In genomic region chr2:218263817-218264611, GRCh38 we compare ENCODE assay signal across 13 cellular contexts. TPM values are rescaled to one million over a fixed set of nuclear protein-coding genes. Genes with fewer than 3 reads are reported as not detected.
DNase-seq lines count a peak whose midpoint lies in the region; ATAC-seq and TF ChIP-seq lines count a peak whose summit lies in the region.
"Had no signal": no experiment of that assay in that cellular context is flagged by ENCODE, and none has a peak within 500 bp of the region (broad histone marks: within the 10 kb centered on the region; RNA-seq: fewer than 3 reads in every experiment).

No MANE protein-coding gene starts in this region.

- H3K79me2 ChIP-seq in hepatocyte, result peaks cover 25% of the 10 kb centered on the region

- peaks cover 13% of the 10 kb centered on the region for H3K36me3 Mint-ChIP-seq in activated naive CD4-positive, alpha-beta T cell treated with anti-CD3 and anti-CD28 coated beads for 36 hours (ENCODE audit: low read depth)
- peaks cover 19% of the 10 kb centered on the region for H3K36me3 Mint-ChIP-seq in WTC11

- no peaks in the 10 kb centered on the region for H3K9me2 ChIP-seq in hepatocyte (replicated peaks; ENCODE audit: insufficient read depth)

- no peaks in the 10 kb centered on the region for H3K9me3 ChIP-seq in hepatocyte (ENCODE audit: low read depth)
- H3K9me3 ChIP-seq in subcutaneous abdominal adipose tissue (ENCODE audit: control insufficient read depth in 5 of 5, low read length in 5 of 5), result no peaks in the 10 kb centered on the region

- peak overlapping the region; percentile 68 for H3K4me2 ChIP-seq in hepatocyte

- CTCF ChIA-PET in activated naive CD4-positive, alpha-beta T cell treated with anti-CD3 and anti-CD28 coated beads for 36 hours (lab: Charles Lee), result interaction anchor here (0.7 kb wide), 1 partner anchor 8 kb away, joined by 3 read pairs; no protein-coding TSS in a partner anchor
- CTCF ChIA-PET in WTC11 (lab: Charles Lee), result interaction anchor here (0.5 to 1.4 kb wide), 5 partner anchors 9 to 96 kb away, joined by 3 to 4 read pairs (median 3); no protein-coding TSS in a partner anchor

- H3K27me3 ChIP-seq in hepatocyte (no peaks in the 10 kb centered on the region), subcutaneous abdominal adipose tissue (ENCODE audit: control insufficient read depth in 5 of 5, insufficient read depth in 4 of 5, low read length in 5 of 5) (no peaks in the 10 kb centered on the region)

- H4K20me1 ChIP-seq in hepatocyte (ENCODE audit: insufficient read depth, poor library complexity, severe bottlenecking), result peaks cover 2% of the 10 kb centered on the region

- no peak for DNase-seq in activated naive CD4-positive, alpha-beta T cell treated with anti-CD3 and anti-CD28 coated beads for 36 hours
- no peak for DNase-seq in activated naive CD4-positive, alpha-beta T cell treated with Interleukin-2 at 50 U/mL for 16 hours
- DNase-seq in WTC11 (ENCODE audit: low spot score) (no peak), hepatocyte (ENCODE audit: low spot score) (peak; percentile 42), NCI-H146 (lab: John Stamatoyannopoulos, UW) (no peak)
- DNase-seq: activated B cell treated with CpG ODN at 0.5 μM for 24 hours, anterior cingulate cortex, foreskin melanocyte, left ventricle myocardium superior, NCI-H2029 treated with DMSO at 0.1 percent for 48 hours had no signal

- peak overlapping the region; percentile 13 for H3K27ac Mint-ChIP-seq in activated naive CD4-positive, alpha-beta T cell treated with anti-CD3 and anti-CD28 coated beads for 36 hours
- H3K27ac Mint-ChIP-seq in WTC11, result peak overlapping the region; percentile 60; the same call in 1 of the 2 replicates
- H3K27ac Mint-ChIP-seq: activated B cell treated with CpG ODN at 0.5 μM for 24 hours had no signal

- ATAC-seq in WTC11, result peak; percentile 15
- ATAC-seq in HG03097 (IDR thresholded peaks at IDR 0.05; ENCODE audit: low FRiP score, unreplicated experiment), result no peak
- no peak for ATAC-seq in GM18868 (IDR thresholded peaks at IDR 0.05; ENCODE audit: unreplicated experiment)
- ATAC-seq: left ventricle myocardium superior had no signal

- 69% methylated on average over 17 of the region's 17 CpGs for WGBS in hepatocyte (ENCODE audit: low lambda C conversion rate, missing lambda C conversion rate)

- H3K4me3 ChIP-seq in hepatocyte, result no peak overlapping the region
- no peak overlapping the region for H3K4me3 ChIP-seq in subcutaneous abdominal adipose tissue (ENCODE audit: low read depth in 1 of 5, low read length in 5 of 5)

- no peak for TF ChIP-seq CTCF in WTC11 (IDR thresholded peaks at IDR 0.05)
- TF ChIP-seq CTCF in hepatocyte (IDR thresholded peaks at IDR 0.05; ENCODE audit: poor library complexity), result no peak

- H3K36me3 ChIP-seq in hepatocyte (replicated peaks; ENCODE audit: insufficient read depth, low read depth) (no peaks in the 10 kb centered on the region), subcutaneous abdominal adipose tissue (ENCODE audit: control insufficient read depth in 5 of 5, insufficient read depth in 5 of 5, low read length in 5 of 5) (peaks cover 0 to 51% (median 43%) of the 10 kb centered on the region in 5 donors)

- peaks cover 16% of the 10 kb centered on the region for H3K4me1 Mint-ChIP-seq in activated naive CD4-positive, alpha-beta T cell treated with anti-CD3 and anti-CD28 coated beads for 36 hours (ENCODE audit: low read depth)
- peaks cover 22% of the 10 kb centered on the region for H3K4me1 Mint-ChIP-seq in WTC11

- H3K27ac ChIP-seq in hepatocyte (peak overlapping the region; percentile 92), subcutaneous abdominal adipose tissue (ENCODE audit: low read depth, low read length) (peak overlapping the region; percentile 30)

- H3K27me3 Mint-ChIP-seq in activated naive CD4-positive, alpha-beta T cell treated with anti-CD3 and anti-CD28 coated beads for 36 hours (ENCODE audit: low read depth), result no peaks in the 10 kb centered on the region
- H3K27me3 Mint-ChIP-seq in WTC11 (ENCODE audit: low read depth), result no peaks in the 10 kb centered on the region
- H3K27me3 Mint-ChIP-seq: activated B cell treated with CpG ODN at 0.5 μM for 24 hours had no signal

- POLR2A ChIA-PET in WTC11 (lab: Charles Lee), result interaction anchor here (0.5 kb wide), 1 partner anchor 396 kb away, joined by 7 read pairs; the partner anchor contains the start of genes BCS1L and ZNF142

- no peak overlapping the region for H2AFZ ChIP-seq in hepatocyte

- H3K4me3 Mint-ChIP-seq in activated naive CD4-positive, alpha-beta T cell treated with anti-CD3 and anti-CD28 coated beads for 36 hours, result no peak overlapping the region
- H3K4me3 Mint-ChIP-seq in WTC11, result no peak overlapping the region
- H3K4me3 Mint-ChIP-seq: activated B cell treated with CpG ODN at 0.5 μM for 24 hours had no signal

- H3K9me3 Mint-ChIP-seq in activated naive CD4-positive, alpha-beta T cell treated with anti-CD3 and anti-CD28 coated beads for 36 hours, result no peaks in the 10 kb centered on the region
- H3K9me3 Mint-ChIP-seq in WTC11, result no peaks in the 10 kb centered on the region
- H3K9me3 Mint-ChIP-seq: activated B cell treated with CpG ODN at 0.5 μM for 24 hours had no signal

- peak overlapping the region in 1 of 5 donors; percentile 32 for H3K9ac ChIP-seq in subcutaneous abdominal adipose tissue (ENCODE audit: low read length in 5 of 5)

- peaks cover 48% of the 10 kb centered on the region for H3K4me1 ChIP-seq in hepatocyte (ENCODE audit: insufficient read depth)
- H3K4me1 ChIP-seq in subcutaneous abdominal adipose tissue (ENCODE audit: control insufficient read depth in 5 of 5, insufficient read depth in 5 of 5, low read length in 5 of 5), result peaks cover 29 to 63% (median 60%) of the 10 kb centered on the region in 5 donors

- intact Hi-C loops in activated naive CD4-positive, alpha-beta T cell treated with anti-CD3 and anti-CD28 coated beads for 36 hours (cut with micrococcal nuclease), result no loop called here

TF ChIP-seq in WTC11, 78 proteins besides CTCF, POLR2A, EP300 and RAD21:
- TF ChIP-seq, protein P1, sequence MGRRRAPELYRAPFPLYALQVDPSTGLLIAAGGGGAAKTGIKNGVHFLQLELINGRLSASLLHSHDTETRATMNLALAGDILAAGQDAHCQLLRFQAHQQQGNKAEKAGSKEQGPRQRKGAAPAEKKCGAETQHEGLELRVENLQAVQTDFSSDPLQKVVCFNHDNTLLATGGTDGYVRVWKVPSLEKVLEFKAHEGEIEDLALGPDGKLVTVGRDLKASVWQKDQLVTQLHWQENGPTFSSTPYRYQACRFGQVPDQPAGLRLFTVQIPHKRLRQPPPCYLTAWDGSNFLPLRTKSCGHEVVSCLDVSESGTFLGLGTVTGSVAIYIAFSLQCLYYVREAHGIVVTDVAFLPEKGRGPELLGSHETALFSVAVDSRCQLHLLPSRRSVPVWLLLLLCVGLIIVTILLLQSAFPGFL (CRISPR knock-in tag; IDR thresholded peaks at IDR 0.05; ENCODE audit: borderline replicate concordance), result no peak
- no peak for TF ChIP-seq ZNF232 (CRISPR knock-in tag; IDR thresholded peaks at IDR 0.05)

RNA-seq across cellular contexts. Expression of gene GPBAR1, which starts 3.2 kb away (rescaled TPM):
- total RNA-seq in activated naive CD4-positive, alpha-beta T cell treated with anti-CD3 and anti-CD28 coated beads for 36 hours, result under 1 TPM in 1 of 2 experiments, not detected in 1; 0.10 TPM
- total RNA-seq in WTC11 (2021) (0.20 to 0.39 TPM (median 0.25 TPM) in 3 replicates), hepatocyte (6.1 and 10.9 TPM in 2 replicates)
- 23.4 and 25.6 TPM in 2 replicates for polyA plus RNA-seq in hepatocyte

RNA-seq across cellular contexts. Expression of gene AAMP, which starts 5.9 kb away (rescaled TPM):
- total RNA-seq in activated naive CD4-positive, alpha-beta T cell treated with anti-CD3 and anti-CD28 coated beads for 36 hours, result 10 to 100 TPM; 58.7 to 59.4 TPM
- total RNA-seq in WTC11 (2021), result 113 to 125 TPM (median 115 TPM) in 3 replicates
- total RNA-seq in hepatocyte, result 104 and 140 TPM in 2 replicates
- polyA plus RNA-seq in hepatocyte, result 166 and 179 TPM in 2 replicates

RNA-seq across cellular contexts. Expression of gene PNKD, which starts 6.3 kb away (rescaled TPM):
- 10 to 100 TPM; 20.4 to 21.4 TPM for total RNA-seq in activated naive CD4-positive, alpha-beta T cell treated with anti-CD3 and anti-CD28 coated beads for 36 hours
- total RNA-seq in WTC11 (2021), result 45.0 to 49.8 TPM (median 45.8 TPM) in 3 replicates
- total RNA-seq in hepatocyte, result 48.7 and 56.3 TPM in 2 replicates
- 140 and 145 TPM in 2 replicates for polyA plus RNA-seq in hepatocyte

RNA-seq across cellular contexts. Expression of gene TMBIM1, which starts 28.3 kb away (rescaled TPM):
- total RNA-seq in activated naive CD4-positive, alpha-beta T cell treated with anti-CD3 and anti-CD28 coated beads for 36 hours, result 10 to 100 TPM; 43.1 to 43.4 TPM
- total RNA-seq in WTC11 (2021) (23.5 to 30.1 TPM (median 26.5 TPM) in 3 replicates), hepatocyte (167 and 224 TPM in 2 replicates)
- 265 and 302 TPM in 2 replicates for polyA plus RNA-seq in hepatocyte

RNA-seq across cellular contexts. Expression of gene ARPC2, which starts 47.0 kb away (rescaled TPM):
- 100 to 1,000 TPM; 461 to 475 TPM for total RNA-seq in activated naive CD4-positive, alpha-beta T cell treated with anti-CD3 and anti-CD28 coated beads for 36 hours
- total RNA-seq in WTC11 (2021) (169 to 184 TPM (median 173 TPM) in 3 replicates), hepatocyte (310 and 312 TPM in 2 replicates)
- 436 and 482 TPM in 2 replicates for polyA plus RNA-seq in hepatocyte
